In the genomic region with DNA sequence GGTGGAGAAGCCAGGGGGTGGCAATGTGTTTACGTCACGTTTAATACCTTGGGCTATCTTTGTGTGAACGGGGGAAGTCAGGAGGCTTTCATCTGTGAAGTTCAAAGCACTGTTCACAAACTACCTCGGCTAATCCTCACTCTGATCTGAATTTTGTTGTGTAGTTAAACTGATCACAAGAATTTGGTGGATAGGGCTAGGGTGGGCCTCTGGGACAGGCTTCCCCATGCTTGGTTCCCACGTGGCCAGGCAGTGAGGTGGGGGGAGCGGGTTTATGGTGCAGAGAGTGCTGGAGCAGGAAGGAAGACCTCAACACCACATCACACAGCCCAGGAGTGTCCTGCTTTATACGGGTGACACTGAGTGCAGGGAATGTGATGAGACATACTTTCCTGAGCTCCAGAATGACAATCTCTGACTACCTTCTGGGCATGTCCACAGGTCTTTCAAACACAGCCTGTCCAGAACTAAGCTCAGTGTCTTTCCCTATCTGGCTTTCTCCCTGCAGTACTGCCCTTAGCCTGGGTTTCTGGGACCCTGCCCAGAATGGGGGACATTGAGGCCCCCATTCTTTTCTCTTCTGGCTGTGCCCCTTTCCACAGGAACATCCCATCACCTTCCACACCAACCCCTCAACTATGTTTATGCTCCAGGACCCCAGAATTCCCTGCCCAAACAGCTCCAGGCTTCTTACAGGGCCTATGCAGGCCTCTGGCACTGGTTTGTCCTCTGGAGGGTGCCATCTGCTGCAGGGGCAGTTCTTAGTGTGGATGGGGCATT, we compare ENCODE assay signal across 13 cellular contexts. TPM values are rescaled to one million over a fixed set of nuclear protein-coding genes. Genes with fewer than 3 reads are reported as not detected.
DNase-seq lines count a peak whose midpoint lies in the region; ATAC-seq, FAIRE-seq and TF ChIP-seq lines count a peak whose summit lies in the region.
"Had no signal": no experiment of that assay in that cellular context is flagged by ENCODE, and none has a peak within 500 bp of the region (broad histone marks: within the 10 kb centered on the region; RNA-seq: fewer than 3 reads in every experiment).

No MANE protein-coding gene starts in this region.

- H3K9me1 ChIP-seq in keratinocyte (ENCODE audit: control insufficient read depth, extremely low read depth, insufficient read depth, low read length) = no peaks in the 10 kb centered on the region

- H3K9me3 ChIP-seq in cardiac muscle cell (ENCODE audit: low read depth) (no peaks in the 10 kb centered on the region), keratinocyte (ENCODE audit: control insufficient read depth, low read depth, low read length) (no peaks in the 10 kb centered on the region)
- H3K9me3 ChIP-seq: mucosa of descending colon had no signal

- H3K36me3 ChIP-seq in cardiac muscle cell (no peaks in the 10 kb centered on the region), keratinocyte (ENCODE audit: control insufficient read depth in 2 of 2, extremely low read depth in 1 of 2, insufficient read depth in 2 of 2, low read length in 2 of 2) (no peaks in the 10 kb centered on the region)

- dilution Hi-C loops in keratinocyte (cut with MboI; ENCODE audit: extremely low pct_ligation_motif_present, low sequenced_read_pairs) = no loop called here

- no peak overlapping the region for H3K4me2 ChIP-seq in keratinocyte (ENCODE audit: control insufficient read depth, extremely low read depth, insufficient read depth, low read depth, low read length)

- H3K27ac Mint-ChIP-seq in activated T-helper 17 cell treated with anti-CD3 and anti-CD28 coated beads, Interleukin-2, amount 50 U/mL, for 72 hours = peak overlapping the region; percentile 15
- peak overlapping the region; percentile 61 for H3K27ac Mint-ChIP-seq in stimulated activated effector memory CD8-positive, alpha-beta T cell treated with anti-CD3 and anti-CD28 coated beads, Interleukin-12 subunit alpha, Interleukin-12 subunit beta, amount 100 ng/mL, for 72 hours
- H3K27ac Mint-ChIP-seq in stimulated activated naive B cell treated with anti-CD40 and anti-IgM and Interleukin-4, amounts not matched to agents 10 μg/mL and 1 μg/mL and 100 μg/mL, for 72 hours = no peak overlapping the region
- H3K27ac Mint-ChIP-seq: T-helper 2 cell treated with Interferon-gamma antibody and Interleukin-4, amounts not matched to agents 5 μg/mL and 100 μg/mL, for 36 hours had no signal

- peaks cover 31% of the 10 kb centered on the region for H3K4me1 Mint-ChIP-seq in activated T-helper 17 cell treated with anti-CD3 and anti-CD28 coated beads, Interleukin-2, amount 50 U/mL, for 72 hours
- H3K4me1 Mint-ChIP-seq in stimulated activated effector memory CD8-positive, alpha-beta T cell treated with anti-CD3 and anti-CD28 coated beads, Interleukin-12 subunit alpha, Interleukin-12 subunit beta, amount 100 ng/mL, for 72 hours = peaks cover 35% of the 10 kb centered on the region
- H3K4me1 Mint-ChIP-seq in stimulated activated naive B cell treated with anti-CD40 and anti-IgM and Interleukin-4, amounts not matched to agents 10 μg/mL and 1 μg/mL and 100 μg/mL, for 72 hours = no peaks in the 10 kb centered on the region

- peaks cover 4% of the 10 kb centered on the region for H3K9me3 Mint-ChIP-seq in activated T-helper 17 cell treated with anti-CD3 and anti-CD28 coated beads, Interleukin-2, amount 50 U/mL, for 72 hours
- H3K9me3 Mint-ChIP-seq in stimulated activated effector memory CD8-positive, alpha-beta T cell treated with anti-CD3 and anti-CD28 coated beads, Interleukin-12 subunit alpha, Interleukin-12 subunit beta, amount 100 ng/mL, for 72 hours = peaks cover 4% of the 10 kb centered on the region
- no peaks in the 10 kb centered on the region for H3K9me3 Mint-ChIP-seq in stimulated activated naive B cell treated with anti-CD40 and anti-IgM and Interleukin-4, amounts not matched to agents 10 μg/mL and 1 μg/mL and 100 μg/mL, for 72 hours

- H3K79me2 ChIP-seq in keratinocyte (ENCODE audit: control insufficient read depth, insufficient read depth, low read length) = no peaks in the 10 kb centered on the region

- no peaks in the 10 kb centered on the region for H4K20me1 ChIP-seq in keratinocyte (ENCODE audit: control insufficient read depth, extremely low read depth, insufficient read depth, low read length)

- no peaks in the 10 kb centered on the region for H3K36me3 Mint-ChIP-seq in activated T-helper 17 cell treated with anti-CD3 and anti-CD28 coated beads, Interleukin-2, amount 50 U/mL, for 72 hours (ENCODE audit: low read depth)
- H3K36me3 Mint-ChIP-seq in stimulated activated effector memory CD8-positive, alpha-beta T cell treated with anti-CD3 and anti-CD28 coated beads, Interleukin-12 subunit alpha, Interleukin-12 subunit beta, amount 100 ng/mL, for 72 hours = no peaks in the 10 kb centered on the region
- H3K36me3 Mint-ChIP-seq in stimulated activated naive B cell treated with anti-CD40 and anti-IgM and Interleukin-4, amounts not matched to agents 10 μg/mL and 1 μg/mL and 100 μg/mL, for 72 hours = no peaks in the 10 kb centered on the region

- peak overlapping the region; percentile 29 for H2AFZ ChIP-seq in keratinocyte (ENCODE audit: control insufficient read depth, low read length)

- ATAC-seq in left ventricle myocardium superior = no peak
- ATAC-seq in activated T-helper 17 cell treated with anti-CD3 and anti-CD28 coated beads, Interleukin-2, amount 50 U/mL, for 72 hours (replicated peaks) = no peak
- no peak for ATAC-seq in stimulated activated effector memory CD8-positive, alpha-beta T cell treated with anti-CD3 and anti-CD28 coated beads, Interleukin-12 subunit alpha, Interleukin-12 subunit beta, amount 100 ng/mL, for 72 hours
- no peak for ATAC-seq in stimulated activated naive B cell treated with anti-CD40 and anti-IgM and Interleukin-4, amounts not matched to agents 10 μg/mL and 1 μg/mL and 100 μg/mL, for 72 hours (replicated peaks)
- ATAC-seq in left colon = no peak

- H3K4me3 Mint-ChIP-seq in activated T-helper 17 cell treated with anti-CD3 and anti-CD28 coated beads, Interleukin-2, amount 50 U/mL, for 72 hours = peak overlapping the region; percentile 16
- no peak overlapping the region for H3K4me3 Mint-ChIP-seq in stimulated activated effector memory CD8-positive, alpha-beta T cell treated with anti-CD3 and anti-CD28 coated beads, Interleukin-12 subunit alpha, Interleukin-12 subunit beta, amount 100 ng/mL, for 72 hours
- no peak overlapping the region for H3K4me3 Mint-ChIP-seq in stimulated activated naive B cell treated with anti-CD40 and anti-IgM and Interleukin-4, amounts not matched to agents 10 μg/mL and 1 μg/mL and 100 μg/mL, for 72 hours
- H3K4me3 Mint-ChIP-seq: T-helper 2 cell treated with Interferon-gamma antibody and Interleukin-4, amounts not matched to agents 5 μg/mL and 100 μg/mL, for 36 hours had no signal

- H3K4me3 ChIP-seq in cardiac muscle cell = no peak overlapping the region
- H3K4me3 ChIP-seq in keratinocyte (ENCODE audit: control insufficient read depth in 2 of 3, extremely low read depth in 1 of 3, insufficient read depth in 2 of 3, low read depth in 1 of 3, low read length in 3 of 3) = no peak overlapping the region
- H3K4me3 ChIP-seq: mucosa of descending colon had no signal

- peaks cover 19% of the 10 kb centered on the region for H3K4me1 ChIP-seq in cardiac muscle cell (ENCODE audit: low read depth)
- peaks cover 23% of the 10 kb centered on the region for H3K4me1 ChIP-seq in keratinocyte (ENCODE audit: control insufficient read depth, extremely low read depth, insufficient read depth, low read length)

- intact Hi-C loops in left ventricle myocardium superior (cut with micrococcal nuclease) = no loop called here
- intact Hi-C loops in left colon (cut with DNase I, micrococcal nuclease) = no loop called here

- H3K27me3 Mint-ChIP-seq in activated T-helper 17 cell treated with anti-CD3 and anti-CD28 coated beads, Interleukin-2, amount 50 U/mL, for 72 hours = no peaks in the 10 kb centered on the region
- peaks cover 0 to 5% of the 10 kb centered on the region in 2 donors for H3K27me3 Mint-ChIP-seq in stimulated activated naive B cell treated with anti-CD40 and anti-IgM and Interleukin-4, amounts not matched to agents 10 μg/mL and 1 μg/mL and 100 μg/mL, for 72 hours

- DNase-seq in cardiac muscle cell (ENCODE audit: low read depth in 1 of 2, low spot score in 1 of 2) (no peak), left ventricle myocardium superior (no peak), keratinocyte (ENCODE audit: low read depth, low spot score) (no peak), SW 1271 (lab: John Stamatoyannopoulos, UW) (no peak), left colon (no peak)
- DNase-seq in stimulated activated effector memory CD8-positive, alpha-beta T cell treated with anti-CD3 and anti-CD28 coated beads, Interleukin-12 subunit alpha, Interleukin-12 subunit beta, amount 100 ng/mL, for 72 hours (ENCODE audit: low spot score in 2 of 2) = peak in 1 of 2 donors; percentile 36
- DNase-seq in stimulated activated naive B cell treated with anti-CD40 and anti-IgM and Interleukin-4, amounts not matched to agents 10 μg/mL and 1 μg/mL and 100 μg/mL, for 72 hours = no peak
- DNase-seq: effector CD4-positive, alpha-beta T cell; NCI-H2107 had no signal

- H3K27me3 ChIP-seq in cardiac muscle cell = no peaks in the 10 kb centered on the region
- no peaks in the 10 kb centered on the region for H3K27me3 ChIP-seq in keratinocyte (ENCODE audit: control insufficient read depth, extremely low read depth, insufficient read depth, low read length)

- H3K27ac ChIP-seq in cardiac muscle cell (peak overlapping the region; percentile 97), keratinocyte (ENCODE audit: control insufficient read depth, insufficient read depth, low read length) (no peak overlapping the region)

- peak; percentile 73 for FAIRE-seq in keratinocyte (lab: Jason Lieb, UNC)
- FAIRE-seq: GM18507 had no signal

- H3K9ac ChIP-seq in keratinocyte (ENCODE audit: control insufficient read depth, extremely low read depth, insufficient read depth, low read length) = no peak overlapping the region

- TF ChIP-seq CTCF in cardiac muscle cell (IDR thresholded peaks at IDR 0.05; ENCODE audit: low read depth, low read length) = no peak
- no peak for TF ChIP-seq CTCF in keratinocyte (optimal IDR thresholded peaks at IDR 0.05 in 1 of 3, IDR thresholded peaks at IDR 0.05 in 1 of 3, conservative IDR thresholded peaks at IDR 0.05 in 1 of 3; ENCODE audit: extremely low read depth in 1 of 3, insufficient read depth in 2 of 3, low read length in 3 of 3)

RNA-seq across cellular contexts. Expression of a gene that starts 36.6 kb away (rescaled TPM):
- total RNA-seq in cardiac muscle cell = 37.5 and 50.0 TPM in 2 replicates
- polyA plus RNA-seq in cardiac muscle cell = 74.1 and 81.0 TPM in 2 replicates
- 4.1 TPM for total RNA-seq in left ventricle myocardium superior
- total RNA-seq in activated T-helper 17 cell treated with anti-CD3 and anti-CD28 coated beads, Interleukin-2, amount 50 U/mL, for 72 hours = under 1 TPM; 0.34 to 0.76 TPM
- polyA plus RNA-seq in keratinocyte = 1.1 to 1.7 TPM (median 1.4 TPM) in 3 replicates
- polyA plus RNA-seq in keratinocyte (2011; ENCODE audit: low read depth) = 0.50 TPM
- 0.56 and 0.70 TPM in 2 replicates for polyA plus RNA-seq in keratinocyte (2011; cell fraction: cytosol; rRNA removed)
- 0.71 and 0.97 TPM in 2 replicates for polyA plus RNA-seq in keratinocyte (2011; cell fraction: nucleus; rRNA removed)
- 0.93 and 1.2 TPM in 2 replicates for polyA plus RNA-seq in keratinocyte (2012; ENCODE audit: low replicate concordance)
- 0.36 to 1.1 TPM (median 0.53 TPM) in 3 replicates for polyA minus RNA-seq in keratinocyte
- not detected for polyA minus RNA-seq in keratinocyte (2011; cell fraction: cytosol; rRNA and poly(A)+ RNA removed)
- polyA minus RNA-seq in keratinocyte (2011; cell fraction: nucleus; rRNA and poly(A)+ RNA removed) = 0.21 and 0.70 TPM in 2 replicates
- total RNA-seq in left colon = under 1 TPM in 1 of 2 donors, not detected in 1; 0.17 TPM
